16 cellular contexts compared by ENCODE assay signal in the genomic region with DNA sequence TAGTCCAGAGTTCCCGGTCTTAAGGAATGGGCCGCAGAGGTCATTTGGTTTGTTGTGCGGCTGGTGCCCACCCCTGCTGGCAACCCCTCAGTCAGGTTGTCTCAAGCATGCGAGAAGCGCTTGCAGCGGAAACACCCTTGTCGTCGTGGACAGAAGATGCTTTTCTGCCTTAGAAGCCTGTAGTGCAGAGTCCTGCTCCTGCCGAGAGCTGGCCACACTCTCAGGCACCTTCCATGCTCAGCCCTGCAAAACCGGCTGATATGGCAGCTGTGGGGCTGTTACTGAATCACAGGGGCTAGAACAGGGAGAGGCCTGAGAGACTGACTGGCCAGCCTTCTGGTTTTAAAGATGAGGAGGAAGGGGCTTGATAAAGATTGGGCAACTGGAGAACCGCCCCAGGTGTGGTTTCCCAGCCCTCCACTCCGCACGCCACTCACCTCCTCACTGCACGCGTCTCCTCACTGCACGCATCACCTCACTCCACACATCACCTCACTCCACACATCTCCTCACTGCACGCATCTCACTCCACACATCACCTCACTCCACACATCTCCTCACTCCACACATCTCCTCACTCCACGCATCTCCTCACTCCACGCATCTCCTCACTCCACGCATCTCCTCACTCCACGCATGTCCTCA.
"Had no signal": no experiment of that assay in that cellular context is flagged by ENCODE, and none has a peak within 500 bp of the region (broad histone marks: within the 10 kb centered on the region; RNA-seq: fewer than 3 reads in every experiment).

No MANE protein-coding gene starts in this region.

- H3K27ac ChIP-seq: foreskin keratinocyte, pancreas, suprapubic skin had no signal

- H3K9me3 Mint-ChIP-seq: activated B cell treated with CpG ODN at 0.5 μM for 24 hours; activated CD4-positive, alpha-beta memory T cell treated with anti-CD3 and anti-CD28 coated beads, Interleukin-2, amount 10 ng/mL, durations not matched to agents 7 days and 5 days; stimulated activated naive CD8-positive, alpha-beta T cell treated with anti-CD3 and anti-CD28 coated beads, Interleukin-15, Interleukin-2, amounts not matched to agents 100 ng/mL and 50 ng/mL, for 24 hours had no signal

- H3K4me1 ChIP-seq: pancreas, suprapubic skin had no signal

- ATAC-seq: activated CD8-positive, alpha-beta memory T cell treated with anti-CD3 and anti-CD28 coated beads, Interleukin-2, amount 10 ng/mL, durations not matched to agents 7 days and 5 days; foreskin keratinocyte; pancreas had no signal

- H3K27me3 Mint-ChIP-seq: activated B cell treated with CpG ODN at 0.5 μM for 24 hours; activated CD4-positive, alpha-beta memory T cell treated with anti-CD3 and anti-CD28 coated beads, Interleukin-2, amount 10 ng/mL, durations not matched to agents 7 days and 5 days; activated CD8-positive, alpha-beta memory T cell treated with anti-CD3 and anti-CD28 coated beads, Interleukin-2, amount 10 ng/mL, durations not matched to agents 7 days and 5 days; activated naive CD8-positive, alpha-beta T cell; stimulated activated naive CD8-positive, alpha-beta T cell treated with anti-CD3 and anti-CD28 coated beads, Interleukin-15, Interleukin-2, amounts not matched to agents 100 ng/mL and 50 ng/mL, for 24 hours had no signal

- H3K36me3 ChIP-seq: pancreas had no signal

- H3K4me3 Mint-ChIP-seq: activated B cell treated with CpG ODN at 0.5 μM for 24 hours; activated CD4-positive, alpha-beta memory T cell treated with anti-CD3 and anti-CD28 coated beads, Interleukin-2, amount 10 ng/mL, durations not matched to agents 7 days and 5 days; activated CD8-positive, alpha-beta memory T cell treated with anti-CD3 and anti-CD28 coated beads, Interleukin-2, amount 10 ng/mL, durations not matched to agents 7 days and 5 days; activated naive CD8-positive, alpha-beta T cell; stimulated activated naive CD8-positive, alpha-beta T cell treated with anti-CD3 and anti-CD28 coated beads, Interleukin-15, Interleukin-2, amounts not matched to agents 100 ng/mL and 50 ng/mL, for 24 hours had no signal

- DNase-seq: activated B cell treated with CpG ODN at 0.5 μM for 24 hours; activated CD4-positive, alpha-beta memory T cell treated with anti-CD3 and anti-CD28 coated beads, Interleukin-2, amount 10 ng/mL, durations not matched to agents 7 days and 5 days; activated CD4-positive, alpha-beta T cell treated with anti-CD3 and anti-CD28 coated beads for 48 hours; activated CD8-positive, alpha-beta memory T cell treated with anti-CD3 and anti-CD28 coated beads, Interleukin-2, amount 10 ng/mL, durations not matched to agents 7 days and 5 days; foreskin keratinocyte; hippocampal formation; islet precursor cell; mammary epithelial cell; stimulated activated CD4-positive, alpha-beta T cell treated with anti-CD3 and anti-CD28 coated beads, Interleukin-12 subunit alpha, Interleukin-12 subunit beta, amount 100 ng/mL, for 4 hours; stimulated activated CD4-positive, alpha-beta T cell treated with anti-CD3 and anti-CD28 coated beads, Interleukin-2, amount 100 ng/mL, for 24 hours; T-helper 9 cell; trophoblast cell had no signal

- H3K4me3 ChIP-seq: pancreas, suprapubic skin had no signal

- H3K4me1 Mint-ChIP-seq: activated B cell treated with CpG ODN at 0.5 μM for 24 hours; activated CD4-positive, alpha-beta memory T cell treated with anti-CD3 and anti-CD28 coated beads, Interleukin-2, amount 10 ng/mL, durations not matched to agents 7 days and 5 days; activated CD8-positive, alpha-beta memory T cell treated with anti-CD3 and anti-CD28 coated beads, Interleukin-2, amount 10 ng/mL, durations not matched to agents 7 days and 5 days had no signal

- H3K9me3 ChIP-seq: pancreas, suprapubic skin had no signal

- H3K27ac Mint-ChIP-seq: activated B cell treated with CpG ODN at 0.5 μM for 24 hours; activated CD4-positive, alpha-beta memory T cell treated with anti-CD3 and anti-CD28 coated beads, Interleukin-2, amount 10 ng/mL, durations not matched to agents 7 days and 5 days; activated CD8-positive, alpha-beta memory T cell treated with anti-CD3 and anti-CD28 coated beads, Interleukin-2, amount 10 ng/mL, durations not matched to agents 7 days and 5 days; activated naive CD8-positive, alpha-beta T cell; stimulated activated naive CD8-positive, alpha-beta T cell treated with anti-CD3 and anti-CD28 coated beads, Interleukin-15, Interleukin-2, amounts not matched to agents 100 ng/mL and 50 ng/mL, for 24 hours had no signal

- H3K27me3 ChIP-seq: foreskin keratinocyte, pancreas, suprapubic skin had no signal
